In the genomic region with DNA sequence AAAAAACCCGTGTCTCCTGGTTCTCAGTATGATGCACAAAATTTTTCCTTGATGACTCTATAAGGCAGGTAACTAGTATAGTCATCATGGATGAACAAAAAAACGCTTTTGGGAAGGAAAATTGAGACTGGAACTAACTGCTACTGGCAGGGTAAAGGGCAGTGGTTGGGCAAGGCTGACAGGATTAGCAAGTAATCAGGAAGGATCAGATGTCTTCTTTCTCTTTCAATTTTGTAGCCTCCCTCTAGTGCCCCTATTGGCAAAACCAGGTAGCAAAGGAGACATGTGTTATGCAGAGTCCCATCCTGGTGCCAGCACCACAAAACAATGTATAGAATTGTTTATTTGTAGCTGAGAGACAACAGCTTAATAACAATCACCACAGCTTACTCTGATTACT, we compare ENCODE assay signal across 11 cellular contexts. TPM values are rescaled to one million over a fixed set of nuclear protein-coding genes. Genes with fewer than 3 reads are reported as not detected.
DNase-seq lines count a peak whose midpoint lies in the region; ATAC-seq and TF ChIP-seq lines count a peak whose summit lies in the region.
"Had no signal": no experiment of that assay in that cellular context is flagged by ENCODE, and none has a peak within 500 bp of the region (broad histone marks: within the 10 kb centered on the region; RNA-seq: fewer than 3 reads in every experiment).

No MANE protein-coding gene starts in this region.

- no peak overlapping the region for H3K56ac ChIP-seq in mesendoderm (ENCODE audit: low read length)

- CTCF ChIA-PET in PC-3 (lab: Charles Lee), result no interaction called here

- no peak overlapping the region for H3K18ac ChIP-seq in mesendoderm (ENCODE audit: low read length)

- no peak overlapping the region for H4K8ac ChIP-seq in mesendoderm (ENCODE audit: low read depth, low read length)

- H3K27me3 ChIP-seq in PC-3 (ENCODE audit: low read length) (no peaks in the 10 kb centered on the region), mesendoderm (ENCODE audit: insufficient read depth, low read length, poor library complexity) (no peaks in the 10 kb centered on the region), Karpas-422 (ENCODE audit: low read length) (no peaks in the 10 kb centered on the region)
- H3K27me3 ChIP-seq: tibial artery had no signal

- no peak overlapping the region for H2AK5ac ChIP-seq in mesendoderm (ENCODE audit: low read length)

- POLR2A ChIA-PET in PC-3 (lab: Charles Lee; ENCODE audit: unreplicated experiment), result no interaction called here

- H3K9me2 ChIP-seq in PC-3 (replicated peaks; ENCODE audit: low read length), result no peaks in the 10 kb centered on the region
- H3K9me2 ChIP-seq in Karpas-422 (replicated peaks; ENCODE audit: insufficient read depth, low read length), result no peaks in the 10 kb centered on the region

- no CpG with 5 or more reads among the region's 2 CpGs for WGBS in mesendoderm (ENCODE audit: extremely low coverage, insufficient coverage, low lambda C conversion rate)

- H3K27ac ChIP-seq in PC-3 (ENCODE audit: low read length), result peak overlapping the region; percentile 36
- no peak overlapping the region for H3K27ac ChIP-seq in mesendoderm (ENCODE audit: low read depth, low read length)
- no peak overlapping the region for H3K27ac ChIP-seq in Karpas-422 (ENCODE audit: low read length)
- H3K27ac ChIP-seq: tibial artery had no signal

- no peak overlapping the region for H3K4ac ChIP-seq in mesendoderm (ENCODE audit: low read depth, low read length)

- no peak overlapping the region for H3K23ac ChIP-seq in mesendoderm (ENCODE audit: low read length)

- H3K9me3 ChIP-seq in PC-3 (ENCODE audit: low read length) (no peaks in the 10 kb centered on the region), Karpas-422 (ENCODE audit: low read length) (peaks cover 8% of the 10 kb centered on the region; the same call in 1 of the 2 replicates)
- H3K9me3 ChIP-seq: tibial artery had no signal

- in situ Hi-C loops in GM13977 (cut with MboI; ENCODE audit: low pct_unique_long_range_greater_than_20kb, low sequenced_read_pairs, unreplicated experiment), result no loop called here

- TF ChIP-seq POLR2A in erythroblast (IDR thresholded peaks at IDR 0.05; ENCODE audit: low read length), result no peak

- no peak overlapping the region for H2BK5ac ChIP-seq in mesendoderm (ENCODE audit: low read length)

- H4K5ac ChIP-seq in mesendoderm (ENCODE audit: low read length), result no peak overlapping the region

- H3K79me1 ChIP-seq in mesendoderm (ENCODE audit: low read length), result no peaks in the 10 kb centered on the region

- intact Hi-C loops in PC-3 (cut with micrococcal nuclease), result no loop called here

- H2BK120ac ChIP-seq in mesendoderm (ENCODE audit: low read depth, low read length), result no peak overlapping the region

- H3K36me3 ChIP-seq in PC-3 (ENCODE audit: low read depth, low read length), result no peaks in the 10 kb centered on the region
- no peaks in the 10 kb centered on the region for H3K36me3 ChIP-seq in mesendoderm (ENCODE audit: control insufficient read depth, insufficient read depth, low read length)
- no peaks in the 10 kb centered on the region for H3K36me3 ChIP-seq in Karpas-422 (ENCODE audit: insufficient read depth, low read length)
- H3K36me3 ChIP-seq: tibial artery had no signal

- TF ChIP-seq CTCF in GM13977 (IDR thresholded peaks at IDR 0.05; ENCODE audit: extremely low read depth, insufficient read depth, missing control alignments) (peak; percentile 20), PC-3 (conservative IDR thresholded peaks at IDR 0.05; ENCODE audit: low read depth, low read length) (peak; percentile 54)

- no peaks in the 10 kb centered on the region for H4K20me1 ChIP-seq in PC-3 (ENCODE audit: low read length)
- H4K20me1 ChIP-seq in Karpas-422 (ENCODE audit: insufficient read depth, low read depth, low read length), result no peaks in the 10 kb centered on the region

- H3K4me3 ChIP-seq in PC-3 (ENCODE audit: low read length) (no peak overlapping the region), mesendoderm (ENCODE audit: low read length) (no peak overlapping the region), Karpas-422 (ENCODE audit: low read length) (no peak overlapping the region)
- H3K4me3 ChIP-seq: tibial artery had no signal

- H3K4me2 ChIP-seq in PC-3 (ENCODE audit: low read length) (peak overlapping the region; percentile 39), mesendoderm (ENCODE audit: low read length) (no peak overlapping the region), Karpas-422 (ENCODE audit: low read depth, low read length, poor library complexity, severe bottlenecking) (no peak overlapping the region)

- H3K79me2 ChIP-seq in PC-3 (ENCODE audit: low read length), result no peaks in the 10 kb centered on the region
- H3K79me2 ChIP-seq in mesendoderm (ENCODE audit: control insufficient read depth, insufficient read depth, low read length), result no peaks in the 10 kb centered on the region
- no peaks in the 10 kb centered on the region for H3K79me2 ChIP-seq in Karpas-422 (ENCODE audit: low read length)

- H2BK15ac ChIP-seq in mesendoderm (replicated peaks; ENCODE audit: low read depth), result no peak overlapping the region

- BruUV-seq in PC-3 (replicated peaks; lab: Mats Ljungman, UMichigan), result no TSS peak

- no peak overlapping the region for H3K9ac ChIP-seq in PC-3 (ENCODE audit: low read length)
- H3K9ac ChIP-seq in mesendoderm (ENCODE audit: low read length), result no peak overlapping the region
- H3K9ac ChIP-seq in Karpas-422 (ENCODE audit: low read length), result no peak overlapping the region; the same call in 1 of the 2 replicates

- peak; percentile 80 for ATAC-seq in HG03342 (IDR thresholded peaks at IDR 0.05; ENCODE audit: unreplicated experiment)
- ATAC-seq in PC-3, result peak; percentile 50
- no peak for ATAC-seq in GM19467 (IDR thresholded peaks at IDR 0.05; ENCODE audit: unreplicated experiment)
- no peak for ATAC-seq in GM19324 (IDR thresholded peaks at IDR 0.05; ENCODE audit: low FRiP score, unreplicated experiment)

- no peaks in the 10 kb centered on the region for H3F3A ChIP-seq in PC-3 (ENCODE audit: low read length, unreplicated experiment)

- DNase-seq in GM13977 (ENCODE audit: low spot score), result no peak
- DNase-seq in PC-3, result peak; percentile 73
- peak; percentile 62 for DNase-seq in mesendoderm
- no peak for DNase-seq in erythroblast (lab: John Stamatoyannopoulos, UW)
- no peak for DNase-seq in Karpas-422
- DNase-seq: GF-D8, NCI-H446 treated with DMSO at 0.1 percent for 48 hours had no signal

- H3K4me1 ChIP-seq in PC-3 (ENCODE audit: insufficient read depth, low read length) (peaks cover 16% of the 10 kb centered on the region), mesendoderm (ENCODE audit: control insufficient read depth, low read depth, low read length) (no peaks in the 10 kb centered on the region), Karpas-422 (ENCODE audit: low read length) (no peaks in the 10 kb centered on the region)
- H3K4me1 ChIP-seq: tibial artery had no signal

- peak overlapping the region; percentile 23; the same call in 1 of the 2 replicates for H2AFZ ChIP-seq in PC-3 (ENCODE audit: low read length)
- no peak overlapping the region for H2AFZ ChIP-seq in Karpas-422 (ENCODE audit: low read length)

RNA-seq across cellular contexts. Expression of a gene that starts 12.8 kb away (rescaled TPM):
- 2.3 and 3.7 TPM in 2 replicates for total RNA-seq in PC-3 (2014; rRNA removed)
- 3.3 TPM for polyA plus RNA-seq in mesendoderm (2013, experiment 1 of 2)
- 3.2 TPM for polyA plus RNA-seq in mesendoderm (2013, experiment 2 of 2)
- not detected in 2 replicates for total RNA-seq in Karpas-422 (2014; rRNA removed; shearing (Covaris generic); ENCODE audit: low replicate concordance)

Comparison
In these comparisons a context has a peak if more than half of its experiments do, and no peak if none do; other contexts are left out.
1. DNase-seq: peak in PC-3 (single experiment) and mesendoderm (single experiment); none in GM13977 (single experiment), erythroblast (0 of 2) and Karpas-422 (single experiment).
2. ATAC-seq: peak in HG03342 (single experiment) and PC-3 (single experiment); none in GM19467 (single experiment) and GM19324 (single experiment).